In the genomic region with DNA sequence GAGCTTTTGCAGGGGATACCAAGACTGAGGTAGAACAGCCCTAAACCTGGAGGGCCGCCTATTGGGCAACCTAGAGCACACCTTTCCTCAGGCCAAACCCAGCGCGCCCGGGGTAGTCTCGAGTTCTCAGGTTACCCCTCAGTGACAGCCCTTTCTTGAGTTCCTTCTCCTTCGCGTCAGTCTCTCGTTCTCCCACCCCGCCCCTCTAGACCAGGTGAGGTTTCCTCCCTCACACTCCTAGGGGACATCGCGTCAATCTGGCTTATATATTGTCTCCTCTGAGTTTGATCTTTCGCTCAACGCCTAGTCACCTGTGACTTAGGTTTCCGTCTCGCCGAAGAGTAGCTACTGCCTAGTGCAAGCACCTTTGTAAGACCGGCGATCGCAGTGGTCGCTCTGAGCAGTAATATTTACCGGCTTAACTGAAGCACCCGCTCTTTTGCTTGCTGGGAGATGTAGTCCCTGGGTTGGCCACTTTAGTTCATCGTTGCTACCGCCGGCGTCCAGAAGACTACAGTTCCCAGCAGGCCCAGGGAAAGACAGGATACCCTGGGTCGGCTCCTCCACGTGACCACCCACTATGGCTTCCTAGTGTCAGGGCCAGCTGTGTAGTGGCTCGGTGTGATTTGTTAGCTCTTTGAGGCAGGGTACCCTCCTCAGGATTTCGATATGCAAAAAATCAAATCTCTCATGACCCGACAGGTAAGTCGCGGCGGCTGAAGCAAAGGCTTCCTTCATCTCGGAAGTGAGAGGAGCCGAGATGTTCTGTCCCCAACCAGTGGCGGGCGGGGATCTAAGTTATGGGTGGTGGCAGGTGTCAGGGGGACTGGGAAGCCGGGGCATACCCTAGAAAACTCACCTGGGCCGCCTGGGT, we compare ENCODE assay signal across 1 cellular context.
TF ChIP-seq lines count a peak whose summit lies in the region.

A gene with protein sequence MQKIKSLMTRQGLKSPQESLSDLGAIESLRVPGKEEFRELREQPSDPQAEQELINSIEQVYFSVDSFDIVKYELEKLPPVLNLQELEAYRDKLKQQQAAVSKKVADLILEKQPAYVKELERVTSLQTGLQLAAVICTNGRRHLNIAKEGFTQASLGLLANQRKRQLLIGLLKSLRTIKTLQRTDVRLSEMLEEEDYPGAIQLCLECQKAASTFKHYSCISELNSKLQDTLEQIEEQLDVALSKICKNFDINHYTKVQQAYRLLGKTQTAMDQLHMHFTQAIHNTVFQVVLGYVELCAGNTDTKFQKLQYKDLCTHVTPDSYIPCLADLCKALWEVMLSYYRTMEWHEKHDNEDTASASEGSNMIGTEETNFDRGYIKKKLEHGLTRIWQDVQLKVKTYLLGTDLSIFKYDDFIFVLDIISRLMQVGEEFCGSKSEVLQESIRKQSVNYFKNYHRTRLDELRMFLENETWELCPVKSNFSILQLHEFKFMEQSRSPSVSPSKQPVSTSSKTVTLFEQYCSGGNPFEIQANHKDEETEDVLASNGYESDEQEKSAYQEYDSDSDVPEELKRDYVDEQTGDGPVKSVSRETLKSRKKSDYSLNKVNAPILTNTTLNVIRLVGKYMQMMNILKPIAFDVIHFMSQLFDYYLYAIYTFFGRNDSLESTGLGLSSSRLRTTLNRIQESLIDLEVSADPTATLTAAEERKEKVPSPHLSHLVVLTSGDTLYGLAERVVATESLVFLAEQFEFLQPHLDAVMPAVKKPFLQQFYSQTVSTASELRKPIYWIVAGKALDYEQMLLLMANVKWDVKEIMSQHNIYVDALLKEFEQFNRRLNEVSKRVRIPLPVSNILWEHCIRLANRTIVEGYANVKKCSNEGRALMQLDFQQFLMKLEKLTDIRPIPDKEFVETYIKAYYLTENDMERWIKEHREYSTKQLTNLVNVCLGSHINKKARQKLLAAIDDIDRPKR (plus strand): TSS at position 568 of the 874 bp plus-strand sequence. CDS start 102 bp downstream, at position 670.

TF ChIP-seq in GM12878, 131 proteins besides CTCF, POLR2A, EP300 and RAD21 (continued from another document):
- TF ChIP-seq, protein P1, sequence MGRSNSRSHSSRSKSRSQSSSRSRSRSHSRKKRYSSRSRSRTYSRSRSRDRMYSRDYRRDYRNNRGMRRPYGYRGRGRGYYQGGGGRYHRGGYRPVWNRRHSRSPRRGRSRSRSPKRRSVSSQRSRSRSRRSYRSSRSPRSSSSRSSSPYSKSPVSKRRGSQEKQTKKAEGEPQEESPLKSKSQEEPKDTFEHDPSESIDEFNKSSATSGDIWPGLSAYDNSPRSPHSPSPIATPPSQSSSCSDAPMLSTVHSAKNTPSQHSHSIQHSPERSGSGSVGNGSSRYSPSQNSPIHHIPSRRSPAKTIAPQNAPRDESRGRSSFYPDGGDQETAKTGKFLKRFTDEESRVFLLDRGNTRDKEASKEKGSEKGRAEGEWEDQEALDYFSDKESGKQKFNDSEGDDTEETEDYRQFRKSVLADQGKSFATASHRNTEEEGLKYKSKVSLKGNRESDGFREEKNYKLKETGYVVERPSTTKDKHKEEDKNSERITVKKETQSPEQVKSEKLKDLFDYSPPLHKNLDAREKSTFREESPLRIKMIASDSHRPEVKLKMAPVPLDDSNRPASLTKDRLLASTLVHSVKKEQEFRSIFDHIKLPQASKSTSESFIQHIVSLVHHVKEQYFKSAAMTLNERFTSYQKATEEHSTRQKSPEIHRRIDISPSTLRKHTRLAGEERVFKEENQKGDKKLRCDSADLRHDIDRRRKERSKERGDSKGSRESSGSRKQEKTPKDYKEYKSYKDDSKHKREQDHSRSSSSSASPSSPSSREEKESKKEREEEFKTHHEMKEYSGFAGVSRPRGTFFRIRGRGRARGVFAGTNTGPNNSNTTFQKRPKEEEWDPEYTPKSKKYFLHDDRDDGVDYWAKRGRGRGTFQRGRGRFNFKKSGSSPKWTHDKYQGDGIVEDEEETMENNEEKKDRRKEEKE (IDR thresholded peaks at IDR 0.05): no peak
- TF ChIP-seq RUNX3 (IDR thresholded peaks at IDR 0.05; ENCODE audit: low read length): peak; percentile 64
- TF ChIP-seq CEBPB (IDR thresholded peaks at IDR 0.05; ENCODE audit: borderline replicate concordance in 1 of 2, low read depth in 2 of 2, low read length in 2 of 2): no peak
- TF ChIP-seq, protein P2, sequence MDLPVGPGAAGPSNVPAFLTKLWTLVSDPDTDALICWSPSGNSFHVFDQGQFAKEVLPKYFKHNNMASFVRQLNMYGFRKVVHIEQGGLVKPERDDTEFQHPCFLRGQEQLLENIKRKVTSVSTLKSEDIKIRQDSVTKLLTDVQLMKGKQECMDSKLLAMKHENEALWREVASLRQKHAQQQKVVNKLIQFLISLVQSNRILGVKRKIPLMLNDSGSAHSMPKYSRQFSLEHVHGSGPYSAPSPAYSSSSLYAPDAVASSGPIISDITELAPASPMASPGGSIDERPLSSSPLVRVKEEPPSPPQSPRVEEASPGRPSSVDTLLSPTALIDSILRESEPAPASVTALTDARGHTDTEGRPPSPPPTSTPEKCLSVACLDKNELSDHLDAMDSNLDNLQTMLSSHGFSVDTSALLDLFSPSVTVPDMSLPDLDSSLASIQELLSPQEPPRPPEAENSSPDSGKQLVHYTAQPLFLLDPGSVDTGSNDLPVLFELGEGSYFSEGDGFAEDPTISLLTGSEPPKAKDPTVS (IDR thresholded peaks at IDR 0.05; ENCODE audit: low read depth, low read length): peak; percentile 71; the same call in 1 of the 2 replicates
- no peak for TF ChIP-seq BRCA1 (IDR thresholded peaks at IDR 0.05; ENCODE audit: low read depth, low read length)
- TF ChIP-seq SREBF1 (IDR thresholded peaks at IDR 0.05; ENCODE audit: low read length): peak; percentile 86
- TF ChIP-seq CHD4 (IDR thresholded peaks at IDR 0.05): no peak
- peak; percentile 76 for TF ChIP-seq GABPA (IDR thresholded peaks at IDR 0.05; ENCODE audit: low read depth)
- peak; percentile 96 for TF ChIP-seq CREM (IDR thresholded peaks at IDR 0.05; ENCODE audit: low read depth)
- TF ChIP-seq NR2C1 (IDR thresholded peaks at IDR 0.05): peak; percentile 93
- TF ChIP-seq SUPT20H (IDR thresholded peaks at IDR 0.05; ENCODE audit: borderline replicate concordance, control insufficient read depth, low read depth, low read length): no peak
